ENCODE assay signal across 8 cellular contexts in genomic region chr16:4847774-4848587, GRCh38. TPM values are rescaled to one million over a fixed set of nuclear protein-coding genes. Genes with fewer than 3 reads are reported as not detected.
DNase-seq lines count a peak whose midpoint lies in the region; ATAC-seq and TF ChIP-seq lines count a peak whose summit lies in the region.

No MANE protein-coding gene starts in this region.

- H3K27me3 ChIP-seq in H7 (ENCODE audit: control insufficient read depth, insufficient read depth, low read length) (no peaks in the 10 kb centered on the region), Loucy (ENCODE audit: insufficient read depth, low read length, poor library complexity, severe bottlenecking) (no peaks in the 10 kb centered on the region), endodermal cell (ENCODE audit: control insufficient read depth, insufficient read depth, low read length, poor library complexity, severe bottlenecking) (no peaks in the 10 kb centered on the region)

- H4K20me1 ChIP-seq in Loucy (ENCODE audit: insufficient read depth, low read length, poor library complexity, severe bottlenecking) = peaks cover 47% of the 10 kb centered on the region

- H3K9ac ChIP-seq in Loucy (ENCODE audit: low read depth, low read length, poor library complexity, severe bottlenecking) (peak overlapping the region; percentile 85), endodermal cell (ENCODE audit: extremely low read depth, low read length, poor library complexity, severe bottlenecking) (peak overlapping the region; percentile 91)

- H3K36me3 ChIP-seq in H7 (replicated peaks; ENCODE audit: control insufficient read depth, insufficient read depth, low read length) (peaks cover 14% of the 10 kb centered on the region), Loucy (ENCODE audit: insufficient read depth, low read length) (peaks cover 5% of the 10 kb centered on the region; the same call in 1 of the 2 replicates), endodermal cell (ENCODE audit: control insufficient read depth, insufficient read depth, low read length) (peaks cover 29% of the 10 kb centered on the region)

- H3K9me3 ChIP-seq in Loucy (ENCODE audit: insufficient read depth, low read depth, low read length) = no peaks in the 10 kb centered on the region
- H3K9me3 ChIP-seq in endodermal cell (ENCODE audit: control insufficient read depth, low read length) = no peaks in the 10 kb centered on the region

- H3K4me1 ChIP-seq in Loucy (ENCODE audit: insufficient read depth, low read length, poor library complexity, severe bottlenecking) = peaks cover 20% of the 10 kb centered on the region
- peaks cover 4% of the 10 kb centered on the region for H3K4me1 ChIP-seq in endodermal cell (ENCODE audit: control insufficient read depth, insufficient read depth, low read length)

- H3K27ac Mint-ChIP-seq in endodermal cell = peak overlapping the region; percentile 91
- peak overlapping the region; percentile 87 for H3K27ac Mint-ChIP-seq in mesothelial cell of epicardium
- H3K27ac Mint-ChIP-seq in stimulated activated memory B cell treated with anti-CD40 and anti-IgM and Interleukin-4, amounts not matched to agents 10 μg/mL and 1 μg/mL and 100 μg/mL, for 72 hours = peak overlapping the region; percentile 96

- peak overlapping the region; percentile 76 for H3K4me3 Mint-ChIP-seq in endodermal cell
- H3K4me3 Mint-ChIP-seq in mesothelial cell of epicardium = peak overlapping the region; percentile 83
- H3K4me3 Mint-ChIP-seq in stimulated activated memory B cell treated with anti-CD40 and anti-IgM and Interleukin-4, amounts not matched to agents 10 μg/mL and 1 μg/mL and 100 μg/mL, for 72 hours = peak overlapping the region; percentile 90

- no peaks in the 10 kb centered on the region for H3K9me2 ChIP-seq in Loucy (replicated peaks; ENCODE audit: low read depth, low read length)

- peak overlapping the region; percentile 94 for H3K4me3 ChIP-seq in H7 (ENCODE audit: insufficient read depth, low read depth, low read length)
- peak overlapping the region; percentile 85 for H3K4me3 ChIP-seq in Loucy (ENCODE audit: low read length, poor library complexity, severe bottlenecking)
- peak overlapping the region; percentile 89 for H3K4me3 ChIP-seq in endodermal cell (ENCODE audit: low read length)

- 0% methylated on average over 50 to 83 of the region's 83 CpGs for WGBS in endodermal cell (ENCODE audit: insufficient coverage in 1 of 2, insufficient read length in 1 of 2), 2 experiments

- no peak for TF ChIP-seq CTCF in GM10248 (IDR thresholded peaks at IDR 0.05; ENCODE audit: control extremely low read depth, extremely low read depth, low read depth, missing control alignments)
- TF ChIP-seq CTCF in Loucy (conservative IDR thresholded peaks at IDR 0.05; ENCODE audit: low read length) = no peak
- TF ChIP-seq CTCF in endodermal cell (conservative IDR thresholded peaks at IDR 0.05) = no peak
- TF ChIP-seq CTCF in mesothelial cell of epicardium (IDR thresholded peaks at IDR 0.05; ENCODE audit: unreplicated experiment) = no peak

- H2AFZ ChIP-seq in Loucy (ENCODE audit: low read length) = peak overlapping the region; percentile 55; the same call in 1 of the 2 replicates

- H3K27ac ChIP-seq in endodermal cell (ENCODE audit: low read depth, low read length) = peak overlapping the region; percentile 74

- H3K36me3 Mint-ChIP-seq in endodermal cell (ENCODE audit: low read depth) = peaks cover 25% of the 10 kb centered on the region
- peaks cover 6% of the 10 kb centered on the region for H3K36me3 Mint-ChIP-seq in mesothelial cell of epicardium
- H3K36me3 Mint-ChIP-seq in stimulated activated memory B cell treated with anti-CD40 and anti-IgM and Interleukin-4, amounts not matched to agents 10 μg/mL and 1 μg/mL and 100 μg/mL, for 72 hours = peaks cover 15% of the 10 kb centered on the region

- H3K79me2 ChIP-seq in Loucy (ENCODE audit: insufficient read depth, low read length) = peaks cover 85% of the 10 kb centered on the region

- H3F3A ChIP-seq in Loucy (ENCODE audit: low read depth) = no peaks in the 10 kb centered on the region

- H3K4me2 ChIP-seq in Loucy (ENCODE audit: low read depth, low read length, poor library complexity, severe bottlenecking) = peak overlapping the region; percentile 79

- no peaks in the 10 kb centered on the region for H3K27me3 Mint-ChIP-seq in endodermal cell (ENCODE audit: insufficient read depth)
- H3K27me3 Mint-ChIP-seq in mesothelial cell of epicardium (ENCODE audit: low read depth) = no peaks in the 10 kb centered on the region
- no peaks in the 10 kb centered on the region for H3K27me3 Mint-ChIP-seq in stimulated activated memory B cell treated with anti-CD40 and anti-IgM and Interleukin-4, amounts not matched to agents 10 μg/mL and 1 μg/mL and 100 μg/mL, for 72 hours

- DNase-seq in GM10248 (ENCODE audit: extremely low spot score) = peak; percentile 36
- peak; percentile 81 for DNase-seq in H7
- peak; percentile 2 to 17 for DNase-seq in activated CD4-positive, alpha-beta T cell treated with anti-CD3 and anti-CD28 coated beads, Interleukin-2, amount 50 U/mL, for 24 hours (ENCODE audit: low read depth in 1 of 2, low spot score in 1 of 2)
- peak; percentile 61 for DNase-seq in endodermal cell
- peak; percentile 26 to 63 for DNase-seq in mesothelial cell of epicardium (ENCODE audit: low spot score in 2 of 2, unreplicated experiment in 2 of 2)
- no peak for DNase-seq in superior temporal gyrus (ENCODE audit: extremely low spot score)

- H3K4me1 Mint-ChIP-seq in endodermal cell (peaks cover 36% of the 10 kb centered on the region), mesothelial cell of epicardium (peaks cover 35% of the 10 kb centered on the region)
- peaks cover 45% of the 10 kb centered on the region for H3K4me1 Mint-ChIP-seq in stimulated activated memory B cell treated with anti-CD40 and anti-IgM and Interleukin-4, amounts not matched to agents 10 μg/mL and 1 μg/mL and 100 μg/mL, for 72 hours

- CTCF ChIA-PET in GM10248 (lab: Yijun Ruan, JAX) = no interaction called here

- peak; percentile 45 for ATAC-seq in stimulated activated memory B cell treated with anti-CD40 and anti-IgM and Interleukin-4, amounts not matched to agents 10 μg/mL and 1 μg/mL and 100 μg/mL, for 72 hours

- POLR2A ChIA-PET in GM10248 (lab: Yijun Ruan, JAX) = interaction anchor here (1.0 kb wide), 1 partner anchor 9 kb away, joined by 4 read pairs; no protein-coding TSS in a partner anchor

- no peaks in the 10 kb centered on the region for H3K9me3 Mint-ChIP-seq in endodermal cell
- no peaks in the 10 kb centered on the region for H3K9me3 Mint-ChIP-seq in mesothelial cell of epicardium
- H3K9me3 Mint-ChIP-seq in stimulated activated memory B cell treated with anti-CD40 and anti-IgM and Interleukin-4, amounts not matched to agents 10 μg/mL and 1 μg/mL and 100 μg/mL, for 72 hours = no peaks in the 10 kb centered on the region

RNA-seq across cellular contexts. Expression of gene UBN1, which starts 0.7 kb away (rescaled TPM):
- 32.8 and 36.7 TPM in 2 replicates for total RNA-seq in H7 (2014; rRNA removed; shearing (Covaris generic))
- total RNA-seq in endodermal cell (10 to 100 TPM; 36.8 to 46.7 TPM), mesothelial cell of epicardium (37.2 to 40.5 TPM (median 39.7 TPM) in 3 replicates)
- polyA plus RNA-seq in endodermal cell (2013, experiment 1 of 2) = 26.9 TPM
- polyA plus RNA-seq in endodermal cell (2013, experiment 2 of 2) = 28.6 TPM

RNA-seq across cellular contexts. Expression of gene GLYR1, which starts 0.9 kb away (rescaled TPM):
- 56.6 and 64.7 TPM in 2 replicates for total RNA-seq in H7 (2014; rRNA removed; shearing (Covaris generic))
- total RNA-seq in endodermal cell (100 to 1,000 TPM in 1 of 2 donors, 10 to 100 TPM in 1; 99.3 to 108 TPM), mesothelial cell of epicardium (96.6 to 105 TPM (median 104 TPM) in 3 replicates)
- polyA plus RNA-seq in endodermal cell (2013, experiment 1 of 2) = 65.6 TPM
- 61.7 TPM for polyA plus RNA-seq in endodermal cell (2013, experiment 2 of 2)

RNA-seq across cellular contexts. Expression of gene ROGDI, which starts 45.5 kb away (rescaled TPM):
- 26.4 and 37.0 TPM in 2 replicates for total RNA-seq in H7 (2014; rRNA removed; shearing (Covaris generic))
- total RNA-seq in endodermal cell = 10 to 100 TPM; 46.2 to 49.0 TPM
- polyA plus RNA-seq in endodermal cell (2013, experiment 1 of 2) = 30.2 TPM
- polyA plus RNA-seq in endodermal cell (2013, experiment 2 of 2) = 28.6 TPM
- total RNA-seq in mesothelial cell of epicardium = 53.9 to 61.8 TPM (median 55.4 TPM) in 3 replicates

RNA-seq across cellular contexts. Expression of gene SMIM22, which starts 52.8 kb away (rescaled TPM):
- not detected in 2 replicates for total RNA-seq in H7 (2014; rRNA removed; shearing (Covaris generic))
- not detected for total RNA-seq in endodermal cell
- polyA plus RNA-seq in endodermal cell (2013, experiment 1 of 2) = not detected
- not detected for polyA plus RNA-seq in endodermal cell (2013, experiment 2 of 2)
- total RNA-seq in mesothelial cell of epicardium = not detected in 3 replicates

RNA-seq across cellular contexts. Expression of gene SEPTIN12, which starts 59.8 kb away (rescaled TPM):
- not detected in 2 replicates for total RNA-seq in H7 (2014; rRNA removed; shearing (Covaris generic))
- total RNA-seq in endodermal cell = under 1 TPM; 0.40 to 0.73 TPM
- 0.57 TPM for polyA plus RNA-seq in endodermal cell (2013, experiment 1 of 2)
- polyA plus RNA-seq in endodermal cell (2013, experiment 2 of 2) = not detected
- total RNA-seq in mesothelial cell of epicardium = 0.42 to 1.3 TPM (median 0.44 TPM) in 3 replicates
